1 cellular context compared by ENCODE assay signal in the genomic region with DNA sequence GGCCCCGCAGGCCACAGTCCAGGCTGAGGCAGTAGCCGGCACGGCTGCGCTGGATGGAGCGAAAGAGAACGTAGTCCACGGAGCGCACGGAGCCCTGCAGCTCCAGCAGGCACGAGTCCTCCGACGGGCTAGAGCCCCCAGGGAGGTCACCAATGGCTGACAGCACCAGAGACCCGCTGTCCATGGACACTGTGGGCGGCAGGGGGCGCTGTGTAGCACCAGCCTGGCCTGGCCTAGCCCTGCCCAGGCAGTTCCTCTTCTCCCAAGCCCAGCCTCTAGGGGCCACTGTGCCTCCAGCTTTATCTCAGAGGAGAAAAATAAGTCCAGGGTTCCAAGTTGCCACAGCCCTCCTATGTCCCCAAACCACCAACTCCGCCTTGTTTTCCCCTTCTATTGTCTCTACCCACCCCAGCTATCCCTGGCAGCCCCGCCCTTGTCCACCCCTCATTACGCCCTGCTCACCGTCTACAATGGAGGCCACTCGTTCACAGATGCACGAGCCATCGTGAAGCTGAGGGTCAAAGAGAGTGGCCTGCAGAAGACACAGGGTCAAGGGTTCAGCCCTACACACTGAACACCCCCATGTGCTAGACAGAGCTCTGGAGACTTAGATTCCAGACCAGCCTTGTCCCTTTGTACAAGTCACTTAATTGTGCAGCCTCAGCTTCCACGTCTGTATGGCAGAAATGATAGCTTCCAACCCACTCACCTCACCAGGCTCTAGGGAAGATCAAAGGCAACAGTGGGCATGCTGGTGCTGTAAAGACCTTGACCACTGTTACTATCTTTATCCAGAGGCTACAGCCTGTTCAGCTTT.
A peak's percentile ranks its signal among the peaks of the same experiment; 100 is the strongest.
TF ChIP-seq lines count a peak whose summit lies in the region.

No MANE protein-coding gene starts in this region.

TF ChIP-seq in K562, 482 proteins besides CTCF, POLR2A, EP300 and RAD21 (continues in another document):
- peak; percentile 52 for TF ChIP-seq TBP (optimal IDR thresholded peaks at IDR 0.05; ENCODE audit: low read depth, low read length)
- TF ChIP-seq, protein P1, sequence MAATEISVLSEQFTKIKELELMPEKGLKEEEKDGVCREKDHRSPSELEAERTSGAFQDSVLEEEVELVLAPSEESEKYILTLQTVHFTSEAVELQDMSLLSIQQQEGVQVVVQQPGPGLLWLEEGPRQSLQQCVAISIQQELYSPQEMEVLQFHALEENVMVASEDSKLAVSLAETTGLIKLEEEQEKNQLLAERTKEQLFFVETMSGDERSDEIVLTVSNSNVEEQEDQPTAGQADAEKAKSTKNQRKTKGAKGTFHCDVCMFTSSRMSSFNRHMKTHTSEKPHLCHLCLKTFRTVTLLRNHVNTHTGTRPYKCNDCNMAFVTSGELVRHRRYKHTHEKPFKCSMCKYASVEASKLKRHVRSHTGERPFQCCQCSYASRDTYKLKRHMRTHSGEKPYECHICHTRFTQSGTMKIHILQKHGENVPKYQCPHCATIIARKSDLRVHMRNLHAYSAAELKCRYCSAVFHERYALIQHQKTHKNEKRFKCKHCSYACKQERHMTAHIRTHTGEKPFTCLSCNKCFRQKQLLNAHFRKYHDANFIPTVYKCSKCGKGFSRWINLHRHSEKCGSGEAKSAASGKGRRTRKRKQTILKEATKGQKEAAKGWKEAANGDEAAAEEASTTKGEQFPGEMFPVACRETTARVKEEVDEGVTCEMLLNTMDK (IDR thresholded peaks at IDR 0.05; ENCODE audit: borderline replicate concordance, insufficient read depth, low read depth, low read length, poor library complexity, severe bottlenecking), result peak; percentile 64
- TF ChIP-seq, protein P2, sequence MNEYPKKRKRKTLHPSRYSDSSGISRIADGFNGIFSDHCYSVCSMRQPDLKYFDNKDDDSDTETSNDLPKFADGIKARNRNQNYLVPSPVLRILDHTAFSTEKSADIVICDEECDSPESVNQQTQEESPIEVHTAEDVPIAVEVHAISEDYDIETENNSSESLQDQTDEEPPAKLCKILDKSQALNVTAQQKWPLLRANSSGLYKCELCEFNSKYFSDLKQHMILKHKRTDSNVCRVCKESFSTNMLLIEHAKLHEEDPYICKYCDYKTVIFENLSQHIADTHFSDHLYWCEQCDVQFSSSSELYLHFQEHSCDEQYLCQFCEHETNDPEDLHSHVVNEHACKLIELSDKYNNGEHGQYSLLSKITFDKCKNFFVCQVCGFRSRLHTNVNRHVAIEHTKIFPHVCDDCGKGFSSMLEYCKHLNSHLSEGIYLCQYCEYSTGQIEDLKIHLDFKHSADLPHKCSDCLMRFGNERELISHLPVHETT (CRISPR knock-in tag; conservative IDR thresholded peaks at IDR 0.05 in 1 of 2, IDR thresholded peaks at IDR 0.05 in 1 of 2), result no peak
- peak; percentile 96 for TF ChIP-seq XRCC5 (IDR thresholded peaks at IDR 0.05; ENCODE audit: low read depth, low read length)
- TF ChIP-seq, protein P3, sequence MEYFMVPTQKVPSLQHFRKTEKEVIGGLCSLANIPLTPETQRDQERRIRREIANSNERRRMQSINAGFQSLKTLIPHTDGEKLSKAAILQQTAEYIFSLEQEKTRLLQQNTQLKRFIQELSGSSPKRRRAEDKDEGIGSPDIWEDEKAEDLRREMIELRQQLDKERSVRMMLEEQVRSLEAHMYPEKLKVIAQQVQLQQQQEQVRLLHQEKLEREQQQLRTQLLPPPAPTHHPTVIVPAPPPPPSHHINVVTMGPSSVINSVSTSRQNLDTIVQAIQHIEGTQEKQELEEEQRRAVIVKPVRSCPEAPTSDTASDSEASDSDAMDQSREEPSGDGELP (CRISPR knock-in tag; IDR thresholded peaks at IDR 0.05; ENCODE audit: borderline replicate concordance), result peak; percentile 87
- TF ChIP-seq SRF (CRISPR knock-in tag; IDR thresholded peaks at IDR 0.05), result peak in 1 of 2 experiments; percentile 84; a peak in 2 of 4 replicates
- no peak for TF ChIP-seq TAF15 (IDR thresholded peaks at IDR 0.05; ENCODE audit: low read depth, low read length)
- TF ChIP-seq, protein P4, sequence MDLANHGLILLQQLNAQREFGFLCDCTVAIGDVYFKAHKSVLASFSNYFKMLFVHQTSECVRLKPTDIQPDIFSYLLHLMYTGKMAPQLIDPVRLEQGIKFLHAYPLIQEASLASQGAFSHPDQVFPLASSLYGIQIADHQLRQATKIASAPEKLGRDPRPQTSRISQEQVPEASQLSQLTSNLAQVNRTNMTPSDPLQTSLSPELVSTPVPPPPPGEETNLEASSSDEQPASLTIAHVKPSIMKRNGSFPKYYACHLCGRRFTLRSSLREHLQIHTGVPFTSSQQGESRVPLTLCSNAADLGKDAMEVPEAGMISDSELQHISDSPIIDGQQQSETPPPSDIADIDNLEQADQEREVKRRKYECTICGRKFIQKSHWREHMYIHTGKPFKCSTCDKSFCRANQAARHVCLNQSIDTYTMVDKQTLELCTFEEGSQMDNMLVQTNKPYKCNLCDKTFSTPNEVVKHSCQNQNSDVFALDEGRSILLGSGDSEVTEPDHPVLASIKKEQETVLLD (IDR thresholded peaks at IDR 0.05), result peak; percentile 14; the same call in 1 of the 2 replicates
- TF ChIP-seq MTA1 (IDR thresholded peaks at IDR 0.05; ENCODE audit: borderline replicate concordance), result no peak
- no peak for TF ChIP-seq HSF4 (CRISPR knock-in tag; IDR thresholded peaks at IDR 0.05; ENCODE audit: borderline replicate concordance)
- TF ChIP-seq, protein P5, sequence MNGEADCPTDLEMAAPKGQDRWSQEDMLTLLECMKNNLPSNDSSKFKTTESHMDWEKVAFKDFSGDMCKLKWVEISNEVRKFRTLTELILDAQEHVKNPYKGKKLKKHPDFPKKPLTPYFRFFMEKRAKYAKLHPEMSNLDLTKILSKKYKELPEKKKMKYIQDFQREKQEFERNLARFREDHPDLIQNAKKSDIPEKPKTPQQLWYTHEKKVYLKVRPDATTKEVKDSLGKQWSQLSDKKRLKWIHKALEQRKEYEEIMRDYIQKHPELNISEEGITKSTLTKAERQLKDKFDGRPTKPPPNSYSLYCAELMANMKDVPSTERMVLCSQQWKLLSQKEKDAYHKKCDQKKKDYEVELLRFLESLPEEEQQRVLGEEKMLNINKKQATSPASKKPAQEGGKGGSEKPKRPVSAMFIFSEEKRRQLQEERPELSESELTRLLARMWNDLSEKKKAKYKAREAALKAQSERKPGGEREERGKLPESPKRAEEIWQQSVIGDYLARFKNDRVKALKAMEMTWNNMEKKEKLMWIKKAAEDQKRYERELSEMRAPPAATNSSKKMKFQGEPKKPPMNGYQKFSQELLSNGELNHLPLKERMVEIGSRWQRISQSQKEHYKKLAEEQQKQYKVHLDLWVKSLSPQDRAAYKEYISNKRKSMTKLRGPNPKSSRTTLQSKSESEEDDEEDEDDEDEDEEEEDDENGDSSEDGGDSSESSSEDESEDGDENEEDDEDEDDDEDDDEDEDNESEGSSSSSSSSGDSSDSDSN (IDR thresholded peaks at IDR 0.05; ENCODE audit: borderline replicate concordance in 1 of 2, low read depth in 2 of 2, low read length in 2 of 2), result 0 out of 4 replicates have a peak, but pooled peaks of 1 of the 2 experiments have one; percentile 19
- TF ChIP-seq, protein P6, sequence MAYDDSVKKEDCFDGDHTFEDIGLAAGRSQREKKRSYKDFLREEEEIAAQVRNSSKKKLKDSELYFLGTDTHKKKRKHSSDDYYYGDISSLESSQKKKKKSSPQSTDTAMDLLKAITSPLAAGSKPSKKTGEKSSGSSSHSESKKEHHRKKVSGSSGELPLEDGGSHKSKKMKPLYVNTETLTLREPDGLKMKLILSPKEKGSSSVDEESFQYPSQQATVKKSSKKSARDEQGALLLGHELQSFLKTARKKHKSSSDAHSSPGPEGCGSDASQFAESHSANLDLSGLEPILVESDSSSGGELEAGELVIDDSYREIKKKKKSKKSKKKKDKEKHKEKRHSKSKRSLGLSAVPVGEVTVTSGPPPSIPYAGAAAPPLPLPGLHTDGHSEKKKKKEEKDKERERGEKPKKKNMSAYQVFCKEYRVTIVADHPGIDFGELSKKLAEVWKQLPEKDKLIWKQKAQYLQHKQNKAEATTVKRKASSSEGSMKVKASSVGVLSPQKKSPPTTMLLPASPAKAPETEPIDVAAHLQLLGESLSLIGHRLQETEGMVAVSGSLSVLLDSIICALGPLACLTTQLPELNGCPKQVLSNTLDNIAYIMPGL (CRISPR knock-in tag; IDR thresholded peaks at IDR 0.05), result peak; percentile 93; the same call in 1 of the 2 replicates
- peak; percentile 62; the same call in 1 of the 2 replicates for TF ChIP-seq NBN (IDR thresholded peaks at IDR 0.05; ENCODE audit: low read depth)
- TF ChIP-seq SLC30A9 (CRISPR knock-in tag; IDR thresholded peaks at IDR 0.05), result no peak
- TF ChIP-seq GABPB1 (CRISPR knock-in tag; IDR thresholded peaks at IDR 0.05), result peak; percentile 64; the same call in 1 of the 2 replicates
- TF ChIP-seq POLR3G (IDR thresholded peaks at IDR 0.05; ENCODE audit: extremely low read depth, insufficient read length, insufficient replicate concordance), result no peak
- TF ChIP-seq ZNF143 (CRISPR knock-in tag; IDR thresholded peaks at IDR 0.05), result no peak
- TF ChIP-seq PML (IDR thresholded peaks at IDR 0.05; ENCODE audit: low read length), result 0 out of 2 replicates have a peak, but pooled peaks have one; percentile 31
- TF ChIP-seq, protein P7, sequence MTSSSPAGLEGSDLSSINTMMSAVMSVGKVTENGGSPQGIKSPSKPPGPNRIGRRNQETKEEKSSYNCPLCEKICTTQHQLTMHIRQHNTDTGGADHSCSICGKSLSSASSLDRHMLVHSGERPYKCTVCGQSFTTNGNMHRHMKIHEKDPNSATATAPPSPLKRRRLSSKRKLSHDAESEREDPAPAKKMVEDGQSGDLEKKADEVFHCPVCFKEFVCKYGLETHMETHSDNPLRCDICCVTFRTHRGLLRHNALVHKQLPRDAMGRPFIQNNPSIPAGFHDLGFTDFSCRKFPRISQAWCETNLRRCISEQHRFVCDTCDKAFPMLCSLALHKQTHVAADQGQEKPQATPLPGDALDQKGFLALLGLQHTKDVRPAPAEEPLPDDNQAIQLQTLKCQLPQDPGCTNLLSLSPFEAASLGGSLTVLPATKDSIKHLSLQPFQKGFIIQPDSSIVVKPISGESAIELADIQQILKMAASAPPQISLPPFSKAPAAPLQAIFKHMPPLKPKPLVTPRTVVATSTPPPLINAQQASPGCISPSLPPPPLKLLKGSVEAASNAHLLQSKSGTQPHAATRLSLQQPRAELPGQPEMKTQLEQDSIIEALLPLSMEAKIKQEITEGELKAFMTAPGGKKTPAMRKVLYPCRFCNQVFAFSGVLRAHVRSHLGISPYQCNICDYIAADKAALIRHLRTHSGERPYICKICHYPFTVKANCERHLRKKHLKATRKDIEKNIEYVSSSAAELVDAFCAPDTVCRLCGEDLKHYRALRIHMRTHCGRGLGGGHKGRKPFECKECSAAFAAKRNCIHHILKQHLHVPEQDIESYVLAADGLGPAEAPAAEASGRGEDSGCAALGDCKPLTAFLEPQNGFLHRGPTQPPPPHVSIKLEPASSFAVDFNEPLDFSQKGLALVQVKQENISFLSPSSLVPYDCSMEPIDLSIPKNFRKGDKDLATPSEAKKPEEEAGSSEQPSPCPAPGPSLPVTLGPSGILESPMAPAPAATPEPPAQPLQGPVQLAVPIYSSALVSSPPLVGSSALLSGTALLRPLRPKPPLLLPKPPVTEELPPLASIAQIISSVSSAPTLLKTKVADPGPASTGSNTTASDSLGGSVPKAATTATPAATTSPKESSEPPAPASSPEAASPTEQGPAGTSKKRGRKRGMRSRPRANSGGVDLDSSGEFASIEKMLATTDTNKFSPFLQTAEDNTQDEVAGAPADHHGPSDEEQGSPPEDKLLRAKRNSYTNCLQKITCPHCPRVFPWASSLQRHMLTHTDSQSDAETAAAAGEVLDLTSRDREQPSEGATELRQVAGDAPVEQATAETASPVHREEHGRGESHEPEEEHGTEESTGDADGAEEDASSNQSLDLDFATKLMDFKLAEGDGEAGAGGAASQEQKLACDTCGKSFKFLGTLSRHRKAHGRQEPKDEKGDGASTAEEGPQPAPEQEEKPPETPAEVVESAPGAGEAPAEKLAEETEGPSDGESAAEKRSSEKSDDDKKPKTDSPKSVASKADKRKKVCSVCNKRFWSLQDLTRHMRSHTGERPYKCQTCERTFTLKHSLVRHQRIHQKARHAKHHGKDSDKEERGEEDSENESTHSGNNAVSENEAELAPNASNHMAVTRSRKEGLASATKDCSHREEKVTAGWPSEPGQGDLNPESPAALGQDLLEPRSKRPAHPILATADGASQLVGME (CRISPR knock-in tag; IDR thresholded peaks at IDR 0.05), result no peak
- TF ChIP-seq SMC3 (conservative IDR thresholded peaks at IDR 0.05; ENCODE audit: insufficient read depth, low read depth, low read length), result peak; percentile 97
- TF ChIP-seq CC2D1A (IDR thresholded peaks at IDR 0.05), result peak; percentile 85
- TF ChIP-seq RB1 (IDR thresholded peaks at IDR 0.05; ENCODE audit: low read depth), result peak; percentile 87; the same call in 1 of the 2 replicates
- TF ChIP-seq FOXA3 (CRISPR knock-in tag; conservative IDR thresholded peaks at IDR 0.05 in 1 of 2, IDR thresholded peaks at IDR 0.05 in 1 of 2), result no peak
- no peak for TF ChIP-seq ATF1 (CRISPR knock-in tag; IDR thresholded peaks at IDR 0.05)
- no peak for TF ChIP-seq ATF1 (tag; IDR thresholded peaks at IDR 0.05)
- TF ChIP-seq, protein P8, sequence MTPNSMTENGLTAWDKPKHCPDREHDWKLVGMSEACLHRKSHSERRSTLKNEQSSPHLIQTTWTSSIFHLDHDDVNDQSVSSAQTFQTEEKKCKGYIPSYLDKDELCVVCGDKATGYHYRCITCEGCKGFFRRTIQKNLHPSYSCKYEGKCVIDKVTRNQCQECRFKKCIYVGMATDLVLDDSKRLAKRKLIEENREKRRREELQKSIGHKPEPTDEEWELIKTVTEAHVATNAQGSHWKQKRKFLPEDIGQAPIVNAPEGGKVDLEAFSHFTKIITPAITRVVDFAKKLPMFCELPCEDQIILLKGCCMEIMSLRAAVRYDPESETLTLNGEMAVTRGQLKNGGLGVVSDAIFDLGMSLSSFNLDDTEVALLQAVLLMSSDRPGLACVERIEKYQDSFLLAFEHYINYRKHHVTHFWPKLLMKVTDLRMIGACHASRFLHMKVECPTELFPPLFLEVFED (CRISPR knock-in tag; conservative IDR thresholded peaks at IDR 0.05), result no peak
- no peak for TF ChIP-seq HNRNPH1 (optimal IDR thresholded peaks at IDR 0.05; ENCODE audit: low read depth, low read length)
- TF ChIP-seq, protein P9, sequence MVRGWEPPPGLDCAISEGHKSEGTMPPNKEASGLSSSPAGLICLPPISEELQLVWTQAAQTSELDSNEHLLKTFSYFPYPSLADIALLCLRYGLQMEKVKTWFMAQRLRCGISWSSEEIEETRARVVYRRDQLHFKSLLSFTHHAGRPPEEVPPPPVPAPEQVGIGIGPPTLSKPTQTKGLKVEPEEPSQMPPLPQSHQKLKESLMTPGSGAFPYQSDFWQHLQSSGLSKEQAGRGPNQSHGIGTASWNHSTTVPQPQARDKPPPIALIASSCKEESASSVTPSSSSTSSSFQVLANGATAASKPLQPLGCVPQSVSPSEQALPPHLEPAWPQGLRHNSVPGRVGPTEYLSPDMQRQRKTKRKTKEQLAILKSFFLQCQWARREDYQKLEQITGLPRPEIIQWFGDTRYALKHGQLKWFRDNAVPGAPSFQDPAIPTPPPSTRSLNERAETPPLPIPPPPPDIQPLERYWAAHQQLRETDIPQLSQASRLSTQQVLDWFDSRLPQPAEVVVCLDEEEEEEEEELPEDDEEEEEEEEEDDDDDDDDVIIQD (CRISPR knock-in tag; IDR thresholded peaks at IDR 0.05), result no peak
